36 cellular contexts compared by ENCODE assay signal in genomic region chr4:79298484-79298883, GRCh38. TPM values are rescaled to one million over a fixed set of nuclear protein-coding genes. Genes with fewer than 3 reads are reported as not detected.
"Had no signal": no experiment of that assay in that cellular context is flagged by ENCODE, and none has a peak within 500 bp of the region (broad histone marks: within the 10 kb centered on the region; RNA-seq: fewer than 3 reads in every experiment).

No MANE protein-coding gene starts in this region.

- DNase-seq: activated CD4-positive, alpha-beta T cell treated with anti-CD3 and anti-CD28 coated beads for 36 hours; activated CD4-positive, CD25-positive, alpha-beta regulatory T cell; activated CD8-positive, alpha-beta memory T cell treated with anti-CD3 and anti-CD28 coated beads, Interleukin-2, amount 10 ng/mL, durations not matched to agents 7 days and 5 days; activated CD8-positive, alpha-beta T cell treated with anti-CD3 and anti-CD28 coated beads, Interleukin-2, amount 10 ng/mL, durations not matched to agents 7 days and 5 days; activated T-cell treated with anti-CD3 and anti-CD28 coated beads, Interleukin-2, amount 50 U/mL, for 48 hours; dermis blood vessel endothelial cell; effector CD8-positive, alpha-beta T cell; esophagus squamous epithelium; foreskin melanocyte; heart right ventricle; left ventricle myocardium inferior; naive thymus-derived CD4-positive, alpha-beta T cell; right cardiac atrium; small intestine; stimulated activated CD4-positive, alpha-beta T cell treated with anti-CD3 and anti-CD28 coated beads, Interleukin-1b, Interleukin-23, amount 100 ng/mL, for 48 hours; stimulated activated CD4-positive, alpha-beta T cell treated with anti-CD3 and anti-CD28 coated beads, Interleukin-4, amount 100 ng/mL, for 4 hours; stimulated activated CD8-positive, alpha-beta memory T cell treated with anti-CD3 and anti-CD28 coated beads, Interleukin-4, amount 100 ng/mL, for 48 hours; stimulated activated naive B cell treated with anti-CD40 and anti-IgM and Interleukin-4, amounts not matched to agents 10 μg/mL and 1 μg/mL and 100 μg/mL, for 72 hours; stomach; T-helper 1 cell; thyroid gland had no signal

- H3K4me3 Mint-ChIP-seq: activated CD4-positive, alpha-beta T cell treated with anti-CD3 and anti-CD28 coated beads for 36 hours; activated CD8-positive, alpha-beta memory T cell treated with anti-CD3 and anti-CD28 coated beads, Interleukin-2, amount 10 ng/mL, durations not matched to agents 7 days and 5 days; activated CD8-positive, alpha-beta T cell treated with anti-CD3 and anti-CD28 coated beads, Interleukin-2, amount 10 ng/mL, durations not matched to agents 7 days and 5 days; activated naive CD4-positive, alpha-beta T cell treated with anti-CD3 and anti-CD28 coated beads, Interleukin-2, amount 50 U/mL, for 24 hours; naive thymus-derived CD4-positive, alpha-beta T cell; stimulated activated naive B cell treated with anti-CD40 and anti-IgM and Interleukin-4, amounts not matched to agents 10 μg/mL and 1 μg/mL and 100 μg/mL, for 72 hours; T-helper 2 cell treated with Interferon-gamma antibody and Interleukin-4, amounts not matched to agents 5 μg/mL and 100 μg/mL, for 36 hours had no signal

- H3K27me3 Mint-ChIP-seq: activated CD8-positive, alpha-beta memory T cell treated with anti-CD3 and anti-CD28 coated beads, Interleukin-2, amount 10 ng/mL, durations not matched to agents 7 days and 5 days; stimulated activated naive B cell treated with anti-CD40 and anti-IgM and Interleukin-4, amounts not matched to agents 10 μg/mL and 1 μg/mL and 100 μg/mL, for 72 hours had no signal

- H3K9me3 ChIP-seq: esophagus squamous epithelium, heart right ventricle, left ventricle myocardium inferior, pancreas, stomach, thyroid gland had no signal

- H3K4me1 ChIP-seq: heart right ventricle, left ventricle myocardium inferior, pancreas, stomach, thyroid gland had no signal

- H3K36me3 ChIP-seq: esophagus squamous epithelium, heart right ventricle, left ventricle myocardium inferior, pancreas, stomach, thyroid gland had no signal

- H3K27ac Mint-ChIP-seq: activated CD4-positive, alpha-beta T cell treated with anti-CD3 and anti-CD28 coated beads for 36 hours; activated CD8-positive, alpha-beta memory T cell treated with anti-CD3 and anti-CD28 coated beads, Interleukin-2, amount 10 ng/mL, durations not matched to agents 7 days and 5 days; activated CD8-positive, alpha-beta T cell treated with anti-CD3 and anti-CD28 coated beads, Interleukin-2, amount 10 ng/mL, durations not matched to agents 7 days and 5 days; activated naive CD4-positive, alpha-beta T cell treated with anti-CD3 and anti-CD28 coated beads, Interleukin-2, amount 50 U/mL, for 24 hours; activated T-helper 2 cell treated with anti-CD3 and anti-CD28 coated beads, Interferon-gamma antibody, Interleukin-2, Interleukin-4, amounts not matched to agents 10 μg/mL and 5 μg/mL and 100 μg/mL, durations not matched to agents 14 hours and 24 hours and 36 hours; naive thymus-derived CD4-positive, alpha-beta T cell; stimulated activated naive B cell treated with anti-CD40 and anti-IgM and Interleukin-4, amounts not matched to agents 10 μg/mL and 1 μg/mL and 100 μg/mL, for 72 hours; T-helper 2 cell treated with Interferon-gamma antibody and Interleukin-4, amounts not matched to agents 5 μg/mL and 100 μg/mL, for 36 hours had no signal

- H3K27ac ChIP-seq: epithelial cell of prostate, esophagus squamous epithelium, heart right ventricle, left ventricle myocardium inferior, pancreas, stomach, thyroid gland had no signal

- H3K9me3 Mint-ChIP-seq: activated naive CD4-positive, alpha-beta T cell treated with anti-CD3 and anti-CD28 coated beads, Interleukin-2, amount 50 U/mL, for 24 hours; activated T-helper 2 cell treated with anti-CD3 and anti-CD28 coated beads, Interferon-gamma antibody, Interleukin-2, Interleukin-4, amounts not matched to agents 10 μg/mL and 5 μg/mL and 100 μg/mL, durations not matched to agents 14 hours and 24 hours and 36 hours; stimulated activated naive B cell treated with anti-CD40 and anti-IgM and Interleukin-4, amounts not matched to agents 10 μg/mL and 1 μg/mL and 100 μg/mL, for 72 hours; T-helper 2 cell treated with Interferon-gamma antibody and Interleukin-4, amounts not matched to agents 5 μg/mL and 100 μg/mL, for 36 hours had no signal

- H3K4me3 ChIP-seq: esophagus squamous epithelium, heart right ventricle, left ventricle myocardium inferior, pancreas, stomach, thyroid gland had no signal

- FAIRE-seq: bronchial epithelial cell, colon, endometrium, pancreas, small intestine had no signal

- H3K27me3 ChIP-seq: esophagus squamous epithelium, heart right ventricle, pancreas, stomach, thyroid gland had no signal

- ATAC-seq: activated CD4-positive, alpha-beta T cell treated with anti-CD3 and anti-CD28 coated beads for 36 hours; activated CD8-positive, alpha-beta memory T cell treated with anti-CD3 and anti-CD28 coated beads, Interleukin-2, amount 10 ng/mL, durations not matched to agents 7 days and 5 days; activated CD8-positive, alpha-beta T cell treated with anti-CD3 and anti-CD28 coated beads, Interleukin-2, amount 10 ng/mL, durations not matched to agents 7 days and 5 days; heart right ventricle; naive thymus-derived CD4-positive, alpha-beta T cell; pancreas; right cardiac atrium; stimulated activated naive B cell treated with anti-CD40 and anti-IgM and Interleukin-4, amounts not matched to agents 10 μg/mL and 1 μg/mL and 100 μg/mL, for 72 hours had no signal

- H3K36me3 Mint-ChIP-seq: activated CD8-positive, alpha-beta memory T cell treated with anti-CD3 and anti-CD28 coated beads, Interleukin-2, amount 10 ng/mL, durations not matched to agents 7 days and 5 days; activated naive CD4-positive, alpha-beta T cell treated with anti-CD3 and anti-CD28 coated beads, Interleukin-2, amount 50 U/mL, for 24 hours; naive thymus-derived CD4-positive, alpha-beta T cell; stimulated activated naive B cell treated with anti-CD40 and anti-IgM and Interleukin-4, amounts not matched to agents 10 μg/mL and 1 μg/mL and 100 μg/mL, for 72 hours had no signal

- H3K4me1 Mint-ChIP-seq: activated CD4-positive, alpha-beta T cell treated with anti-CD3 and anti-CD28 coated beads for 36 hours; activated CD8-positive, alpha-beta memory T cell treated with anti-CD3 and anti-CD28 coated beads, Interleukin-2, amount 10 ng/mL, durations not matched to agents 7 days and 5 days; activated naive CD4-positive, alpha-beta T cell treated with anti-CD3 and anti-CD28 coated beads, Interleukin-2, amount 50 U/mL, for 24 hours; naive thymus-derived CD4-positive, alpha-beta T cell; stimulated activated naive B cell treated with anti-CD40 and anti-IgM and Interleukin-4, amounts not matched to agents 10 μg/mL and 1 μg/mL and 100 μg/mL, for 72 hours had no signal

RNA-seq across cellular contexts. Expression of gene NAA11, which starts 27.4 kb away (rescaled TPM):
- total RNA-seq: activated CD4-positive, alpha-beta T cell treated with anti-CD3 and anti-CD28 coated beads for 36 hours; activated CD8-positive, alpha-beta memory T cell treated with anti-CD3 and anti-CD28 coated beads, Interleukin-2, amount 10 ng/mL, durations not matched to agents 7 days and 5 days; activated CD8-positive, alpha-beta T cell treated with anti-CD3 and anti-CD28 coated beads, Interleukin-2, amount 10 ng/mL, durations not matched to agents 7 days and 5 days; activated T-helper 2 cell treated with anti-CD3 and anti-CD28 coated beads, Interferon-gamma antibody, Interleukin-2, Interleukin-4, amounts not matched to agents 10 μg/mL and 5 μg/mL and 100 μg/mL, durations not matched to agents 14 hours and 24 hours and 36 hours; bronchial epithelial cell; dermis blood vessel endothelial cell; esophagus squamous epithelium; glomerular endothelial cell; heart right ventricle; left ventricle myocardium inferior; lung microvascular endothelial cell; mesenteric fat pad; mucosa of gallbladder; naive thymus-derived CD4-positive, alpha-beta T cell; pancreas; pulmonary artery endothelial cell; right cardiac atrium; stomach; thyroid gland; ureter had no signal
- polyA plus RNA-seq: heart right ventricle; naive thymus-derived CD4-positive, alpha-beta T cell; neural cell; pancreas; right cardiac atrium; small intestine; stomach had no signal
